ENCODE assay signal across 8 cellular contexts in the genomic region with DNA sequence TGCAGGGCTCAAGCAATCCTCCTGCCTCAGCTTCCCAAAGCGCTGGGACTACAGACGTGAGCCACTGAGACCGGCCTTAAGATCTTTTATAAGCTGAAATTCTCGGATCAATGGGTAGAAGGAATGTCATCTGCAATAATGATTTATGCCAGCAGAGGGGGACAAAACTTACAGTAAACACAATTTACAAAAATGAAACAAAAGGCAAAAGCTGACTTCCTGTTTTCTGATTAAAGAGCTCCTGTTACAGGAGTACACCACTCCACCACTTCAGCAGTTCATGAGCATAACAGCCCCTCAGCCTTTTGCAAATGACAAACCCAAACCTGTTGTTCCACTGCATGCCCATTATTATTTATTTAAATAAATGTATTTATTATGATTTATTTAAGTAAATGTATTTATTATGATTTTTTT.
DNase-seq lines count a peak whose midpoint lies in the region; ATAC-seq, FAIRE-seq and TF ChIP-seq lines count a peak whose summit lies in the region.

No MANE protein-coding gene starts in this region.

- peak; percentile 91 for ATAC-seq in GM21723 (IDR thresholded peaks at IDR 0.05; ENCODE audit: unreplicated experiment)
- no peak for ATAC-seq in Panc1
- peak; percentile 75 to 76 for ATAC-seq in lower lobe of right lung

- no peak for FAIRE-seq in urothelium cell line (lab: Jason Lieb, UNC)

- intact Hi-C loops in Panc1 (cut with micrococcal nuclease; ENCODE audit: unreplicated experiment), result loop anchor here (10.0 kb wide), 2 partner anchors 98 to 128 kb away; a partner anchor contains a TSS
- intact Hi-C loops in lower lobe of right lung (cut with DNase I), result no loop called here

- DNase-seq in stimulated activated CD4-positive, alpha-beta T cell treated with anti-CD3 and anti-CD28 coated beads, Interleukin-4, amount 100 ng/mL, for 24 hours, result peak; percentile 64
- no peak for DNase-seq in stimulated activated CD4-positive, alpha-beta T cell treated with anti-CD3 and anti-CD28 coated beads, Interleukin-4, amount 100 ng/mL, for 1 hour
- DNase-seq in KBM-7, result peak; percentile 95
- DNase-seq in Panc1 (ENCODE audit: low read depth, low spot score), result no peak
- no peak for DNase-seq in lower lobe of right lung
- DNase-seq in urothelium cell line (ENCODE audit: low spot score), result peak; percentile 40

- H3K4me3 ChIP-seq in Panc1 (ENCODE audit: low read depth in 2 of 2, low read length in 2 of 2), result no peak overlapping the region
- H3K4me3 ChIP-seq in lower lobe of right lung, result no peak overlapping the region

- H3K4me3 Mint-ChIP-seq in brain, result no peak overlapping the region

- POLR2A ChIA-PET in Panc1 (lab: Charles Lee), result no interaction called here

- H3K4me1 ChIP-seq in Panc1 (ENCODE audit: control insufficient read depth, insufficient read depth, low read length), result peaks cover 39% of the 10 kb centered on the region
- no peaks in the 10 kb centered on the region for H3K4me1 ChIP-seq in lower lobe of right lung

- CTCF ChIA-PET in Panc1 (lab: Charles Lee), result interaction anchor here (0.5 to 1.1 kb wide), 9 partner anchors 9 to 898 kb away, joined by 3 to 7 read pairs (median 3); no protein-coding TSS in a partner anchor

- peaks cover 45% of the 10 kb centered on the region for H3K4me1 Mint-ChIP-seq in brain

- in situ Hi-C loops in KBM-7 (cut with MboI; ENCODE audit: low pct_unique_long_range_greater_than_20kb, low sequenced_read_pairs) (no loop called here), Panc1 (cut with HindIII; ENCODE audit: low pct_unique_long_range_greater_than_20kb, low sequenced_read_pairs) (no loop called here)

- peak overlapping the region in 4 of 5 experiments; percentile 44 to 64 (median 54) for H3K27ac Mint-ChIP-seq in brain

- no peaks in the 10 kb centered on the region for H3K9me3 Mint-ChIP-seq in brain

- no peaks in the 10 kb centered on the region for H3K36me3 ChIP-seq in Panc1 (ENCODE audit: control insufficient read depth, insufficient read depth, low read length)
- no peaks in the 10 kb centered on the region for H3K36me3 ChIP-seq in lower lobe of right lung

- no TSS peak for BruUV-seq in Panc1 (replicated peaks; lab: Mats Ljungman, UMichigan)

- H3K27ac ChIP-seq in Panc1 (ENCODE audit: low read length), result 0 out of 2 replicates have a peak overlapping the region, but pooled peaks have one; percentile 40
- H3K27ac ChIP-seq in lower lobe of right lung, result no peak overlapping the region

- H3K27me3 Mint-ChIP-seq in brain, result peaks cover 6% of the 10 kb centered on the region

- H3K27me3 ChIP-seq in Panc1 (ENCODE audit: control insufficient read depth, insufficient read depth, low read length), result no peaks in the 10 kb centered on the region
- no peaks in the 10 kb centered on the region for H3K27me3 ChIP-seq in lower lobe of right lung (ENCODE audit: low read depth)

- TF ChIP-seq CTCF in Panc1 (IDR thresholded peaks at IDR 0.05), result peak; percentile 77
- TF ChIP-seq CTCF in brain (conservative IDR thresholded peaks at IDR 0.05), result peak; percentile 66 to 68
- peak; percentile 72 for TF ChIP-seq CTCF in lower lobe of right lung (IDR thresholded peaks at IDR 0.05)

- H3K36me3 Mint-ChIP-seq in brain, result peaks cover 36% of the 10 kb centered on the region

- no peaks in the 10 kb centered on the region for H3K9me3 ChIP-seq in Panc1 (ENCODE audit: control insufficient read depth, insufficient read depth, low read depth, low read length)
- no peaks in the 10 kb centered on the region for H3K9me3 ChIP-seq in lower lobe of right lung

Comparison
In these comparisons a context has a peak if more than half of its experiments do, and no peak if none do; other contexts are left out.
1. DNase-seq: peak in stimulated activated CD4-positive, alpha-beta T cell treated with anti-CD3 and anti-CD28 coated beads, Interleukin-4, amount 100 ng/mL, for 24 hours (single experiment), KBM-7 (single experiment) and urothelium cell line (single experiment); none in stimulated activated CD4-positive, alpha-beta T cell treated with anti-CD3 and anti-CD28 coated beads, Interleukin-4, amount 100 ng/mL, for 1 hour (single experiment), Panc1 (single experiment) and lower lobe of right lung (single experiment).
2. Peak in every context shown above with its lines, with median percentiles within 50 percentile points of each other: CTCF ChIP-seq.